Comparison of ENCODE assay signal across 2 cellular contexts in genomic region chr5:69248019-69248418, GRCh38.
TF ChIP-seq lines count a peak whose summit lies in the region.

No MANE protein-coding gene starts in this region.

TF ChIP-seq in HEK293, 187 proteins besides CTCF, POLR2A, EP300 and RAD21:
- TF ChIP-seq SETDB1 (IDR thresholded peaks at IDR 0.05; ENCODE audit: insufficient read length, low read length) (peak; percentile 69), ZNF211 (tag by site-specific recombination; IDR thresholded peaks at IDR 0.05; ENCODE audit: low read depth) (no peak), ZNF768 (tag by site-specific recombination; IDR thresholded peaks at IDR 0.05) (no peak)

TF ChIP-seq in K562, 482 proteins besides CTCF, POLR2A, EP300 and RAD21:
- TF ChIP-seq C11orf30 (IDR thresholded peaks at IDR 0.05; ENCODE audit: low read depth) (peak; percentile 47), ZNF316 (IDR thresholded peaks at IDR 0.05) (peak; percentile 56; the same call in 1 of the 2 replicates), FOXM1 (IDR thresholded peaks at IDR 0.05; ENCODE audit: low read depth) (no peak), FOXM1 (CRISPR knock-in tag; IDR thresholded peaks at IDR 0.05; ENCODE audit: low read depth) (no peak), ZNF197 (CRISPR knock-in tag; IDR thresholded peaks at IDR 0.05; ENCODE audit: low read depth) (no peak)
